ENCODE assay signal across 20 cellular contexts in genomic region chr21:44967082-44968047, GRCh38. TPM values are rescaled to one million over a fixed set of nuclear protein-coding genes. Genes with fewer than 3 reads are reported as not detected.
DNase-seq lines count a peak whose midpoint lies in the region; ATAC-seq and TF ChIP-seq lines count a peak whose summit lies in the region.
"Had no signal": no experiment of that assay in that cellular context is flagged by ENCODE, and none has a peak within 500 bp of the region (broad histone marks: within the 10 kb centered on the region; RNA-seq: fewer than 3 reads in every experiment).

No MANE protein-coding gene starts in this region.

- 88 to 93% methylated on average over 38 of the region's 38 CpGs for WGBS in sigmoid colon, 2 donors

- peaks cover 0 to 97% (median 77%) of the 10 kb centered on the region in 4 donors for H3K4me1 ChIP-seq in sigmoid colon

- intact Hi-C loops in CD14-positive monocyte (cut with micrococcal nuclease): loop anchor here in 1 of 2 donors (5.0 kb wide), 3 partner anchors 110 to 850 kb away; partner anchors contain the start of gene POFUT2
- intact Hi-C loops in left ventricle myocardium superior (cut with micrococcal nuclease): no loop called here
- intact Hi-C loops in sigmoid colon (cut with DNase I): loop anchor here (10.0 kb wide), 1 partner anchor 327 kb away; no protein-coding TSS in a partner anchor

- H3K9me3 Mint-ChIP-seq in CD14-positive monocyte: peaks cover 0 to 2% (median 0%) of the 10 kb centered on the region in 7 donors
- H3K9me3 Mint-ChIP-seq: neural crest cell had no signal

- H3K36me3 Mint-ChIP-seq in CD14-positive monocyte: peaks cover 35 to 48% of the 10 kb centered on the region in 2 donors

- H3K4me3 Mint-ChIP-seq in CD14-positive monocyte: peak overlapping the region in 1 of 2 donors; percentile 15
- H3K4me3 Mint-ChIP-seq: neural crest cell had no signal

- no peak for TF ChIP-seq POLR2A in sigmoid colon (IDR thresholded peaks at IDR 0.05)

- H3K4me3 ChIP-seq in WERI-Rb-1 (ENCODE audit: low read depth, low read length) (no peak overlapping the region), sigmoid colon (peak overlapping the region; percentile 25 to 59 (median 46))
- H3K4me3 ChIP-seq: lung, MG63 had no signal

- DNase-seq in CD14-positive monocyte (ENCODE audit: low spot score) (no peak), WERI-Rb-1 (no peak), left ventricle myocardium superior (no peak), sigmoid colon (peak; percentile 69), globus pallidus (ENCODE audit: low spot score) (no peak), NCI-H1930 (lab: John Stamatoyannopoulos, UW) (no peak)
- DNase-seq: activated effector memory CD4-positive, alpha-beta T cell treated with anti-CD3 and anti-CD28 coated beads, Interleukin-2, amount 50 U/mL, for 16 hours; GDM1; HCEC 1CT; MG63; NCI-H187 treated with DMSO at 0.1 percent for 48 hours; NCI-H524 treated with DMSO at 0.1 percent for 48 hours; stimulated activated CD4-positive, alpha-beta T cell treated with anti-CD3 and anti-CD28 coated beads, Interleukin-4, amount 100 ng/mL, for 4 hours had no signal

- H3K4me1 Mint-ChIP-seq in CD14-positive monocyte: peaks cover 61% of the 10 kb centered on the region

- no peak for TF ChIP-seq CTCF in CD14-positive monocyte (IDR thresholded peaks at IDR 0.05)
- no peak for TF ChIP-seq CTCF in WERI-Rb-1 (IDR thresholded peaks at IDR 0.05; ENCODE audit: low read depth, low read length)
- TF ChIP-seq CTCF in sigmoid colon (IDR thresholded peaks at IDR 0.05): no peak

- peaks cover 1 to 9% (median 6%) of the 10 kb centered on the region in 3 donors for H3K27me3 Mint-ChIP-seq in CD14-positive monocyte (ENCODE audit: low read depth in 3 of 3)

- peaks cover 62% of the 10 kb centered on the region for H3K36me3 ChIP-seq in WERI-Rb-1
- no peaks in the 10 kb centered on the region for H3K36me3 ChIP-seq in sigmoid colon

- peak; percentile 5 for ATAC-seq in left ventricle myocardium superior
- no peak for ATAC-seq in GM18868 (IDR thresholded peaks at IDR 0.05; ENCODE audit: unreplicated experiment)
- no peak for ATAC-seq in GM19452 (IDR thresholded peaks at IDR 0.05; ENCODE audit: unreplicated experiment)

- TF ChIP-seq EP300 in sigmoid colon (IDR thresholded peaks at IDR 0.05): no peak

- H3K9me3 ChIP-seq in WERI-Rb-1 (ENCODE audit: severe bottlenecking) (no peaks in the 10 kb centered on the region), sigmoid colon (no peaks in the 10 kb centered on the region)
- H3K9me3 ChIP-seq: MG63 had no signal

- H3K27me3 ChIP-seq in WERI-Rb-1 (ENCODE audit: insufficient read depth, low read depth, severe bottlenecking) (no peaks in the 10 kb centered on the region), sigmoid colon (no peaks in the 10 kb centered on the region)
- H3K27me3 ChIP-seq: dorsolateral prefrontal cortex, MG63 had no signal

- H3K27ac Mint-ChIP-seq in CD14-positive monocyte: peak overlapping the region; percentile 59 to 96 (median 94)

- H3K27ac ChIP-seq in WERI-Rb-1 (peak overlapping the region; percentile 68), sigmoid colon (peak overlapping the region; percentile 50 to 91 (median 74))

RNA-seq across cellular contexts. Expression of gene SLX9, which starts 27.5 kb away (rescaled TPM):
- polyA plus RNA-seq in CD14-positive monocyte (1 to 10 TPM; 7.5 to 9.0 TPM), sigmoid colon (10 to 100 TPM in 2 of 3 donors, 1 to 10 TPM in 1; 9.7 to 31.9 (median 15.0) TPM)
- total RNA-seq in left ventricle myocardium superior (69.9 TPM), sigmoid colon (10 to 100 TPM; 18.3 to 38.8 (median 22.0) TPM)

RNA-seq across cellular contexts. Expression of gene ITGB2, which starts 46.7 kb away (rescaled TPM):
- polyA plus RNA-seq in CD14-positive monocyte: 1,000 to 10,000 TPM; 1,470 to 1,628 TPM
- total RNA-seq in left ventricle myocardium superior: 26.5 TPM
- 10 to 100 TPM; 14.7 to 82.0 (median 48.5) TPM for total RNA-seq in sigmoid colon
- polyA plus RNA-seq in sigmoid colon: 100 to 1,000 TPM in 1 of 3 donors, 10 to 100 TPM in 2; 21.0 to 103 (median 60.5) TPM
- total RNA-seq: fibroblast of lung, HT-29 had no signal
